Comparison of ENCODE assay signal across 8 cellular contexts in the genomic region with DNA sequence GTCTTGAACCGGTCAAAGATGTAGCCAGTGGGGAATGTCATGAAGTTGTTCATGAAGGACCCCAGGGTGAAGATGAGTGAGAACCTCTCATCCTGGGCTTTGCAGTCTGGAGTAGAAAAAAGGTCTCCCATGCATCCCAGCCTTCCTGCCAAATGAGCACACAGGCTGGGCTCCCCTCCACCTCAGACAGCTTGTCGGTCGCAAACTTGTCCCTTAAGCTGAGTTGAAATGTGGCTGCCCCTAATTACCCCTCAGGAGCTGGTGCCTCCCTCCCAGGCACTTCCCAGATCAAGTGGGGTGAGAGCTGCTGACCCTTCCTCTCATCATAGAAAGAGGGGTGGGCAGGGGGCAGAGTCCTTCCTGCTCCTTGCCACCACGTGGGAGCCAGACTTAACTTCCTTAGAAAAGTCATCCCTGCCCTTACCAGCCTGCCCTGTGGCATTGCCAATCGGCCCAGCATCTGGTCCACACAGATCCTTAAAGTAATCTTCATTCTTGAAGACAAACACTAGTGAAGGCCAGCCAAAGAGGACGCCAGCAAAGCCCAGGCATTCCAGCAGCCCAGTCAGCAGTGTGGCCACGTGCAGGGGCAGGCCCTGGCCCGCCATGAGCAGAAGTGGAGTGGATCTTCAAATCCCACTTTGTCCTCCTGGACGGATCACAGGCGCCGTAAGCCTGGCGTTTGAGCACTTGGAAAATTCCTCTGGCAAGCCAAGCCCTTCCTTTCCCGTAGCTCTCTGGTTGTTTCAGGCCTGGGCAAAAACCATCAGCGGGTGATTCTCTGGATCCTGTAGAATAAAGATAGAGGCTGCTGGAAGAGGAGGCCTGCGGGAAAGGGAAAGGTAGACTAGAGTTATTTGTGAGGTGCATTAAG. TPM values are rescaled to one million over a fixed set of nuclear protein-coding genes. Genes with fewer than 3 reads are reported as not detected.
DNase-seq lines count a peak whose midpoint lies in the region; ATAC-seq and TF ChIP-seq lines count a peak whose summit lies in the region.

No MANE protein-coding gene starts in this region.

- CTCF ChIA-PET in AG04449 (lab: Yijun Ruan, JAX) = interaction anchor here (0.7 to 3.2 kb wide), 4 partner anchors 31 to 101 kb away, joined by 3 to 25 read pairs (median 4); no protein-coding TSS in a partner anchor

- intact Hi-C loops in transverse colon (cut with DNase I; ENCODE audit: low total_unique reads) = no loop called here

- 40 to 57% methylated on average over 15 of the region's 15 CpGs for WGBS in lung, 2 donors
- WGBS in transverse colon (ENCODE audit: low coverage in 1 of 2), 2 donors = 53 to 80% methylated on average over 1 to 15 of the region's 15 CpGs

- H4K20me1 ChIP-seq in OCI-LY1 (ENCODE audit: insufficient read depth, low read length) = no peaks in the 10 kb centered on the region

- H3K79me2 ChIP-seq in OCI-LY1 (ENCODE audit: insufficient read depth, low read length) = peaks cover 13% of the 10 kb centered on the region

- H3K9me2 ChIP-seq in OCI-LY1 (ENCODE audit: low read depth, low read length) = no peaks in the 10 kb centered on the region

- no peaks in the 10 kb centered on the region for H3F3A ChIP-seq in OCI-LY1 (ENCODE audit: insufficient read depth, low read length)

- DNase-seq in AG04449 (ENCODE audit: low read depth, low spot score) (no peak), lung (ENCODE audit: low spot score) (peak; percentile 72), transverse colon (peak; percentile 51), NCI-H128 (lab: John Stamatoyannopoulos, UW; ENCODE audit: unreplicated experiment) (no peak), kidney tubule cell (ENCODE audit: low spot score) (no peak)
- no peak for DNase-seq in central memory CD8-positive, alpha-beta T cell (ENCODE audit: low spot score in 2 of 2)
- no peak for DNase-seq in effector CD4-positive, alpha-beta T cell

- H3K9me3 Mint-ChIP-seq in central memory CD8-positive, alpha-beta T cell = no peaks in the 10 kb centered on the region

- TF ChIP-seq EP300 in transverse colon (IDR thresholded peaks at IDR 0.05; ENCODE audit: low read depth) = no peak

- H3K9me3 ChIP-seq in OCI-LY1 (ENCODE audit: low read length) (no peaks in the 10 kb centered on the region), lung (ENCODE audit: control insufficient read depth in 2 of 2, insufficient read depth in 1 of 2, low read length in 1 of 2) (no peaks in the 10 kb centered on the region), transverse colon (no peaks in the 10 kb centered on the region)

- peak overlapping the region; percentile 79 for H3K4me2 ChIP-seq in OCI-LY1 (ENCODE audit: low read length)

- H3K27me3 Mint-ChIP-seq in central memory CD8-positive, alpha-beta T cell = no peaks in the 10 kb centered on the region

- no peak for TF ChIP-seq POLR2A in transverse colon (IDR thresholded peaks at IDR 0.05)

- in situ Hi-C loops in transverse colon (cut with MboI; ENCODE audit: low pct_ligation_motif_present in 1 of 4, low pct_unique_long_range_greater_than_20kb in 1 of 4, low sequenced_read_pairs in 3 of 4) = no loop called here

- H3K36me3 Mint-ChIP-seq in central memory CD8-positive, alpha-beta T cell (ENCODE audit: insufficient read depth) = peaks cover 17% of the 10 kb centered on the region

- no peak overlapping the region for H2AFZ ChIP-seq in OCI-LY1 (ENCODE audit: low read length)

- H3K27ac Mint-ChIP-seq in central memory CD8-positive, alpha-beta T cell (ENCODE audit: low read depth) = peak overlapping the region; percentile 94

- no peak for TF ChIP-seq CTCF in AG04449 (IDR thresholded peaks at IDR 0.05; ENCODE audit: insufficient read depth, low read length, missing control alignments)
- TF ChIP-seq CTCF in OCI-LY1 (IDR thresholded peaks at IDR 0.05; ENCODE audit: low read length) = no peak
- TF ChIP-seq CTCF in lung (IDR thresholded peaks at IDR 0.05; ENCODE audit: control extremely low read depth, extremely low read depth) = no peak
- no peak for TF ChIP-seq CTCF in transverse colon (IDR thresholded peaks at IDR 0.05)

- peaks cover 37% of the 10 kb centered on the region for H3K4me1 ChIP-seq in OCI-LY1 (ENCODE audit: insufficient read depth, low read length, severe bottlenecking)
- H3K4me1 ChIP-seq in lung (ENCODE audit: control insufficient read depth in 2 of 2, insufficient read depth in 2 of 2, low read length in 2 of 2) = peaks cover 7 to 37% of the 10 kb centered on the region in 2 donors
- peaks cover 18 to 47% (median 29%) of the 10 kb centered on the region in 4 donors for H3K4me1 ChIP-seq in transverse colon

- H3K27ac ChIP-seq in OCI-LY1 (ENCODE audit: low read depth, low read length, poor library complexity, severe bottlenecking) = peak overlapping the region; percentile 73
- peak overlapping the region; percentile 94 to 96 for H3K27ac ChIP-seq in lung (ENCODE audit: low read depth in 1 of 2, low read length in 1 of 2)
- peak overlapping the region; percentile 86 to 94 (median 88) for H3K27ac ChIP-seq in transverse colon

- H3K27me3 ChIP-seq in OCI-LY1 (ENCODE audit: insufficient read depth, low read length) = no peaks in the 10 kb centered on the region
- H3K27me3 ChIP-seq in lung (ENCODE audit: control insufficient read depth, insufficient read depth) = no peaks in the 10 kb centered on the region
- no peaks in the 10 kb centered on the region for H3K27me3 ChIP-seq in transverse colon

- peak overlapping the region; percentile 84 for H3K4me3 Mint-ChIP-seq in central memory CD8-positive, alpha-beta T cell

- H3K36me3 ChIP-seq in OCI-LY1 (ENCODE audit: insufficient read depth, low read length) (peaks cover 54% of the 10 kb centered on the region), lung (ENCODE audit: control insufficient read depth in 2 of 2, insufficient read depth in 2 of 2, low read length in 2 of 2) (peaks cover 0 to 11% of the 10 kb centered on the region in 2 donors), transverse colon (no peaks in the 10 kb centered on the region)

- POLR2A ChIA-PET in AG04449 (lab: Yijun Ruan, JAX) = no interaction called here

- peak overlapping the region; percentile 55; the same call in 1 of the 2 replicates for H3K4me3 ChIP-seq in AG04449 (ENCODE audit: low read depth, low read length)
- peak overlapping the region; percentile 87 for H3K4me3 ChIP-seq in OCI-LY1 (ENCODE audit: low read depth, low read length, poor library complexity, severe bottlenecking)
- no peak overlapping the region for H3K4me3 ChIP-seq in lung
- peak overlapping the region in 2 of 4 donors; percentile 38 to 59 for H3K4me3 ChIP-seq in transverse colon

- ATAC-seq in central memory CD8-positive, alpha-beta T cell (replicated peaks; ENCODE audit: extremely low read depth, poor library complexity, severe bottlenecking) = no peak
- no peak for ATAC-seq in lung (ENCODE audit: insufficient read depth, low FRiP score)

- H3K4me1 Mint-ChIP-seq in central memory CD8-positive, alpha-beta T cell = peaks cover 68% of the 10 kb centered on the region

- H3K9ac ChIP-seq in OCI-LY1 (ENCODE audit: low read length) = peak overlapping the region; percentile 94

RNA-seq across cellular contexts. Expression of a gene that starts 1.1 kb away (rescaled TPM):
- total RNA-seq in lung (100 to 1,000 TPM in 1 of 2 donors, 10 to 100 TPM in 1; 23.3 to 148 TPM), transverse colon (10 to 100 TPM in 3 of 4 donors, 1 to 10 TPM in 1; 6.0 to 35.9 (median 19.4) TPM)
- 100 to 1,000 TPM in 1 of 2 donors, 10 to 100 TPM in 1; 61.4 to 155 TPM for polyA plus RNA-seq in lung

RNA-seq across cellular contexts. Expression of a gene that starts 34.5 kb away (rescaled TPM):
- total RNA-seq in lung (1 to 10 TPM in 1 of 2 donors, under 1 TPM in 1; 0.31 to 4.8 TPM), transverse colon (under 1 TPM in 1 of 4 donors, not detected in 3; 0.48 TPM)
- 1 to 10 TPM; 1.5 to 1.8 TPM for polyA plus RNA-seq in lung

RNA-seq across cellular contexts. Expression of a gene that starts 35.4 kb away (rescaled TPM):
- under 1 TPM; 0.68 to 0.71 TPM for total RNA-seq in lung
- polyA plus RNA-seq in lung = 1 to 10 TPM in 1 of 2 donors, under 1 TPM in 1; 0.94 to 5.3 TPM
- total RNA-seq in transverse colon = not detected

RNA-seq across cellular contexts. Expression of a gene that starts 44.9 kb away (rescaled TPM):
- total RNA-seq in lung (1 to 10 TPM in 1 of 2 donors, not detected in 1; 1.4 TPM), transverse colon (not detected)
- under 1 TPM in 1 of 2 donors, not detected in 1; 0.63 TPM for polyA plus RNA-seq in lung

Comparison
In these comparisons a context has a peak if more than half of its experiments do, and no peak if none do; other contexts are left out.
1. DNase-seq: peak in lung (single experiment) and transverse colon (single experiment); none in AG04449 (single experiment), central memory CD8-positive, alpha-beta T cell (0 of 2), NCI-H128 (single experiment), kidney tubule cell (single experiment) and effector CD4-positive, alpha-beta T cell (single experiment).
2. Peak in every context shown above with its lines, with median percentiles within 50 percentile points of each other: H3K27ac ChIP-seq.